In the genomic region with DNA sequence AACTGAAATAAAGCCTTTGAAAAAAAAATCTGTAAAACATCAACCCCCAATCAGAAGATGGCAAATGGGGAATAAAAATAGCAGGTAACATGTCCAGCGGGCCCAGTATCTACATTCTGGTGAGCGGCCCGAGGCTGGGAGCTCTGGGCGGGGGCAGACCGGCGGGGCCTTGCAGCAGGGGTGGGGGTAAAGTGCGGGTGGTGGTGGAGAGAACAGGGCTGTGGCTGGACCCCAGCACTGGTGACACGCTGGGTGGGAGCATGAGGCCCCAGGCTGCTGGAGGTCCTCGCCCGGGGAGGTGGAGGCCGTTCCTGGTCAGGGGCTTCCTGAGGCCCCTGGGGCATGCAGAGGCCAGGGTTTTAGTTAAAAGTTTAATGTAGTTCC, we compare ENCODE assay signal across 14 cellular contexts. TPM values are rescaled to one million over a fixed set of nuclear protein-coding genes. Genes with fewer than 3 reads are reported as not detected.
"Had no signal": no experiment of that assay in that cellular context is flagged by ENCODE, and none has a peak within 500 bp of the region (broad histone marks: within the 10 kb centered on the region; RNA-seq: fewer than 3 reads in every experiment).

No MANE protein-coding gene starts in this region.

- H3K27me3 ChIP-seq: ovary had no signal

- H3K9me3 ChIP-seq: ovary had no signal

- H3K4me3 ChIP-seq: ovary had no signal

- H3K27me3 Mint-ChIP-seq: activated naive CD4-positive, alpha-beta T cell treated with anti-CD3 and anti-CD28 coated beads, Interleukin-2, amount 10 ng/mL, durations not matched to agents 7 days and 5 days; memory B cell; T-helper 17 cell had no signal

- H3K27ac Mint-ChIP-seq: activated naive CD4-positive, alpha-beta T cell treated with anti-CD3 and anti-CD28 coated beads, Interleukin-2, amount 10 ng/mL, durations not matched to agents 7 days and 5 days; activated T-helper 2 cell treated with anti-CD3 and anti-CD28 coated beads, Interferon-gamma antibody, Interleukin-2, Interleukin-4, amounts not matched to agents 10 μg/mL and 5 μg/mL and 100 μg/mL, durations not matched to agents 14 hours and 24 hours and 36 hours; immature natural killer cell; memory B cell; T-helper 17 cell had no signal

- H3K36me3 Mint-ChIP-seq: immature natural killer cell had no signal

- H3K4me1 Mint-ChIP-seq: activated naive CD4-positive, alpha-beta T cell treated with anti-CD3 and anti-CD28 coated beads, Interleukin-2, amount 10 ng/mL, durations not matched to agents 7 days and 5 days; immature natural killer cell; memory B cell; stimulated activated effector memory CD8-positive, alpha-beta T cell treated with anti-CD3 and anti-CD28 coated beads, Interleukin-12 subunit alpha, Interleukin-12 subunit beta, amount 100 ng/mL, for 72 hours; T-helper 17 cell had no signal

- H3K36me3 ChIP-seq: ovary had no signal

- H3K4me3 Mint-ChIP-seq: activated naive CD4-positive, alpha-beta T cell treated with anti-CD3 and anti-CD28 coated beads, Interleukin-2, amount 10 ng/mL, durations not matched to agents 7 days and 5 days; immature natural killer cell; memory B cell; stimulated activated effector memory CD8-positive, alpha-beta T cell treated with anti-CD3 and anti-CD28 coated beads, Interleukin-12 subunit alpha, Interleukin-12 subunit beta, amount 100 ng/mL, for 72 hours; T-helper 17 cell had no signal

- H3K9me3 Mint-ChIP-seq: activated naive CD4-positive, alpha-beta T cell treated with anti-CD3 and anti-CD28 coated beads, Interleukin-2, amount 10 ng/mL, durations not matched to agents 7 days and 5 days; activated T-helper 2 cell treated with anti-CD3 and anti-CD28 coated beads, Interferon-gamma antibody, Interleukin-2, Interleukin-4, amounts not matched to agents 10 μg/mL and 5 μg/mL and 100 μg/mL, durations not matched to agents 14 hours and 24 hours and 36 hours; immature natural killer cell; memory B cell; stimulated activated effector memory CD8-positive, alpha-beta T cell treated with anti-CD3 and anti-CD28 coated beads, Interleukin-12 subunit alpha, Interleukin-12 subunit beta, amount 100 ng/mL, for 72 hours had no signal

- H3K27ac ChIP-seq: ovary had no signal

- ATAC-seq: stimulated activated effector memory CD8-positive, alpha-beta T cell treated with anti-CD3 and anti-CD28 coated beads, Interleukin-12 subunit alpha, Interleukin-12 subunit beta, amount 100 ng/mL, for 72 hours; T-helper 17 cell had no signal

- DNase-seq: activated CD4-positive, alpha-beta T cell treated with anti-CD3 and anti-CD28 coated beads, Interleukin-2, amount 50 U/mL, for 1 hour; activated naive CD4-positive, alpha-beta T cell treated with anti-CD3 and anti-CD28 coated beads, Interleukin-2, amount 10 ng/mL, durations not matched to agents 7 days and 5 days; effector memory CD4-positive, alpha-beta T cell; immature natural killer cell; ovary; retina; T-helper 17 cell had no signal

RNA-seq across cellular contexts. Expression of gene FUT5, which starts 45.4 kb away (rescaled TPM):
- total RNA-seq: activated T-helper 2 cell treated with anti-CD3 and anti-CD28 coated beads, Interferon-gamma antibody, Interleukin-2, Interleukin-4, amounts not matched to agents 10 μg/mL and 5 μg/mL and 100 μg/mL, durations not matched to agents 14 hours and 24 hours and 36 hours; left colon; ureter had no signal
- polyA plus RNA-seq: adipose tissue, immature natural killer cell, neural cell, ovary had no signal
